In the genomic region with DNA sequence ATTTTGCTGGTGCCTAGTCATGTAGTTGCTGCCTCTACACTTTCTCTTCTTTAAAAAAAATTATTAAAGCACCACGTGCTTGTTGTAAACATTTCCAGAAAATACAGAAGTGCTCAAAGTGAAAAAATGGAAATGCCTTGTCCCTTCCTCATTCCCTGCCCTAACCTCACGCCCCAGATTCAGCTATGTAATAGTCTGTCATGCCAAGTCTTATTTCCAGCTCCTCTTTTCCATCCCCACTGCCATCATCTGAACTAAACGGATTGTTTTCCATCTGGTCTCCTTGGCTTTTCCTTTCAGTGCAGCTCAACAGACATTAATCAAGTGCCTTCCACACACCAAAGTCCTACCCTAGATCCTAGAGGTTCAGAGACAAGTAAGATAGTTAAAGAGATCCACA, we compare ENCODE assay signal across 2 cellular contexts.
TF ChIP-seq lines count a peak whose summit lies in the region.

No MANE protein-coding gene starts in this region.

TF ChIP-seq in liver, 16 proteins besides CTCF, POLR2A, EP300 and RAD21:
- TF ChIP-seq NR2F2 (IDR thresholded peaks at IDR 0.05), result no peak
- no peak for TF ChIP-seq JUND (IDR thresholded peaks at IDR 0.05)
- no peak for TF ChIP-seq FOXA2 (IDR thresholded peaks at IDR 0.05)
- TF ChIP-seq HNF4A (conservative IDR thresholded peaks at IDR 0.05), result no peak
- TF ChIP-seq, protein P1, sequence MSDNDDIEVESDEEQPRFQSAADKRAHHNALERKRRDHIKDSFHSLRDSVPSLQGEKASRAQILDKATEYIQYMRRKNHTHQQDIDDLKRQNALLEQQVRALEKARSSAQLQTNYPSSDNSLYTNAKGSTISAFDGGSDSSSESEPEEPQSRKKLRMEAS (IDR thresholded peaks at IDR 0.05), result peak; percentile 28
- no peak for TF ChIP-seq ZBTB33 (IDR thresholded peaks at IDR 0.05)
TF ChIP-seq in liver: peak in this region for 1.

TF ChIP-seq in HepG2, 621 proteins besides CTCF, POLR2A, EP300 and RAD21:
- no peak for TF ChIP-seq ZNF160 (CRISPR knock-in tag; IDR thresholded peaks at IDR 0.05)
- TF ChIP-seq, protein P2, sequence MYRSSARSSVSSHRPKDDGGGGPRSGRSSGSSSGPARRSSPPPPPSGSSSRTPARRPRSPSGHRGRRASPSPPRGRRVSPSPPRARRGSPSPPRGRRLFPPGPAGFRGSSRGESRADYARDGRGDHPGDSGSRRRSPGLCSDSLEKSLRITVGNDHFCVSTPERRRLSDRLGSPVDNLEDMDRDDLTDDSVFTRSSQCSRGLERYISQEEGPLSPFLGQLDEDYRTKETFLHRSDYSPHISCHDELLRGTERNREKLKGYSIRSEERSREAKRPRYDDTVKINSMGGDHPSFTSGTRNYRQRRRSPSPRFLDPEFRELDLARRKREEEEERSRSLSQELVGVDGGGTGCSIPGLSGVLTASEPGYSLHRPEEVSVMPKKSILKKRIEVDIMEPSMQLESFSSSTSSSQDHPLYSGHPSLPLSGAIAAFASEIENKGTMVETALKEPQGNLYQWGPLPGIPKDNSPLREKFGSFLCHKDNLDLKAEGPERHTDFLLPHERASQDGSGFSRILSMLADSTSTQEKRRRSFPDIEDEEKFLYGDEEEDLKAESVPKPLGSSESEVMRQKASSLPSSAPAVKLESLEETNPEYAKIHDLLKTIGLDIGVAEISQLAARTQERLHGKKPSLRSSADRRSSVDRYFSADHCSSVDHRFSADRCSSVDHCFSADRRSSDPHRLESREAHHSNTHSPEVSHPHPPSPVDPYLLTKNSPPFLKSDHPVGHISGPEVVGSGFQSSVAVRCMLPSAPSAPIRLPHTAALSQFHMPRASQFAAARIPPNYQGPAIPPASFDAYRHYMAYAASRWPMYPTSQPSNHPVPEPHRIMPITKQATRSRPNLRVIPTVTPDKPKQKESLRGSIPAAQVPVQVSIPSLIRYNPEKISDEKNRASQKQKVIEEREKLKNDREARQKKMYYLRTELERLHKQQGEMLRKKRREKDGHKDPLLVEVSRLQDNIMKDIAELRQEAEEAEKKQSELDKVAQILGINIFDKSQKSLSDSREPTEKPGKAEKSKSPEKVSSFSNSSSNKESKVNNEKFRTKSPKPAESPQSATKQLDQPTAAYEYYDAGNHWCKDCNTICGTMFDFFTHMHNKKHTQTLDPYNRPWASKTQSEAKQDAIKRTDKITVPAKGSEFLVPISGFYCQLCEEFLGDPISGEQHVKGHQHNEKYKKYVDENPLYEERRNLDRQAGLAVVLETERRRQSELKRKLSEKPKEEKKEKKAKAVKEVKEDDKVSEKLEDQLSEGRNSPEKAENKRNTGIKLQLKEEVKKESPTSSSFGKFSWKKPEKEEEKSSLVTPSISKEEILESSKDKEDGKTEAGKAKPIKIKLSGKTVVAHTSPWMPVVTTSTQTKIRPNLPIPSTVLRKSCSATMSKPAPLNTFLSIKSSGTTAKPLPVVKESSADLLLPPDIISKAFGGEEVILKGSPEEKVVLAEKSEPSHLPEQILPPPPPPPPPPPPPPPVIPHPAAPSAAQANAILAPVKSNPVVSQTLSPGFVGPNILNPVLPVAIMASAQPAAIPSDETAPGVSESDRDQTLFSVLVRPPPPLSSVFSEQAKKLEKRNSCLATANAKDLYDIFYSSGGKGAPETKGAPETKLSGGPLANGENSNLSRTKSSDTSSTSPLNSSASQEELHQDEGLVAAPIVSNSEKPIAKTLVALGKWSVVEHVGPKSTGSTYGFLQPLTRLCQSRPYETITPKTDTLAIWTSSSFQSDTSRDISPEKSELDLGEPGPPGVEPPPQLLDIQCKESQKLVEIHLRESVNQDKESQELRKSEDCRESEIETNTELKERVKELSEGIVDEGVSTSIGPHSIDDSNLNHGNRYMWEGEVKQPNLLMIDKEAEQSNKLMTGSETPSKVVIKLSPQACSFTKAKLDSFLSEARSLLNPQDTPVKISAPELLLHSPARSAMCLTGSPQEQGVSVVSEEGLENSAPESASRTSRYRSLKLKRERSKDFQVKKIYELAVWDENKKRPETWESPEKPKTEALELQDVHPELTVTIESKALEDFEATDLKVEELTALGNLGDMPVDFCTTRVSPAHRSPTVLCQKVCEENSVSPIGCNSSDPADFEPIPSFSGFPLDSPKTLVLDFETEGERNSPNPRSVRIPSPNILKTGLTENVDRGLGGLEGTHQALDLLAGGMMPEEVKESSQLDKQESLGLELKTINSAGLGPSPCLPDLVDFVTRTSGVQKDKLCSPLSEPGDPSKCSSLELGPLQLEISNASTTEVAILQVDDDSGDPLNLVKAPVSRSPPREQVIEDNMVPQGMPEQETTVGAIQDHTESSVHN (CRISPR knock-in tag; IDR thresholded peaks at IDR 0.05), result no peak
- TF ChIP-seq, protein P3, sequence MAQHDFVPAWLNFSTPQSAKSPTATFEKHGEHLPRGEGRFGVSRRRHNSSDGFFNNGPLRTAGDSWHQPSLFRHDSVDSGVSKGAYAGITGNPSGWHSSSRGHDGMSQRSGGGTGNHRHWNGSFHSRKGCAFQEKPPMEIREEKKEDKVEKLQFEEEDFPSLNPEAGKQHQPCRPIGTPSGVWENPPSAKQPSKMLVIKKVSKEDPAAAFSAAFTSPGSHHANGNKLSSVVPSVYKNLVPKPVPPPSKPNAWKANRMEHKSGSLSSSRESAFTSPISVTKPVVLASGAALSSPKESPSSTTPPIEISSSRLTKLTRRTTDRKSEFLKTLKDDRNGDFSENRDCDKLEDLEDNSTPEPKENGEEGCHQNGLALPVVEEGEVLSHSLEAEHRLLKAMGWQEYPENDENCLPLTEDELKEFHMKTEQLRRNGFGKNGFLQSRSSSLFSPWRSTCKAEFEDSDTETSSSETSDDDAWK (CRISPR knock-in tag; IDR thresholded peaks at IDR 0.05), result no peak
- no peak for TF ChIP-seq ZNF138 (CRISPR knock-in tag; IDR thresholded peaks at IDR 0.05; ENCODE audit: low read depth)
- TF ChIP-seq ZNF724P (CRISPR knock-in tag; IDR thresholded peaks at IDR 0.05; ENCODE audit: borderline replicate concordance), result no peak
- no peak for TF ChIP-seq HNRNPK (IDR thresholded peaks at IDR 0.05; ENCODE audit: low read depth, low read length, poor library complexity, severe bottlenecking)
- no peak for TF ChIP-seq NCOA1 (CRISPR knock-in tag; IDR thresholded peaks at IDR 0.05)
- TF ChIP-seq GATAD1 (CRISPR knock-in tag; IDR thresholded peaks at IDR 0.05), result no peak
